Comparison of ENCODE assay signal across 22 cellular contexts in the genomic region with DNA sequence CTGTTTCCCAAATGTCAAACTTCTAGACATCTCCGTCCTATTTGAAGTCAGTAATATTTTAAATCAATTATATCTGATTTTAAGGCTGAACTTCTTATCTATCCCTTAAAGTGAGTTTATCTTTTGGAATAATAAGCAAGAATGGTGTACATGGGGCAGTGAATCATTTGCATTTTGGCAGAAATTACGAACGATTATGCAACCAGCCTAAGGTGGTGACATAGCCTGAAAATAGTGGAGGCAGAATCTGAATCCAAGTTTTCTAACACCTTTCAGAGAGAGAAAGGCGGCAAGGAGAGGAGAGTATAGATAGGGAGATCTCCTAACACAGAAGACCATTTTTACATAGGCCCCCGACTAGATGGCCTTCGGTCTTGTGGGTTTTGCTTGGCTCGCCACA.
"Had no signal": no experiment of that assay in that cellular context is flagged by ENCODE, and none has a peak within 500 bp of the region (broad histone marks: within the 10 kb centered on the region; RNA-seq: fewer than 3 reads in every experiment).

No MANE protein-coding gene starts in this region.

- H3K9me3 Mint-ChIP-seq: activated CD4-positive, alpha-beta T cell treated with anti-CD3 and anti-CD28 coated beads, Interleukin-2, amount 10 ng/mL, durations not matched to agents 24 days and 14 days; central memory CD8-positive, alpha-beta T cell; effector memory CD8-positive, alpha-beta T cell had no signal

- ATAC-seq: activated naive CD4-positive, alpha-beta T cell treated with anti-CD3 and anti-CD28 coated beads, Interleukin-2, amount 50 U/mL, for 72 hours; activated T-cell treated with anti-CD3 and anti-CD28 coated beads, Interleukin-2, amount 50 U/mL, for 72 hours; effector memory CD8-positive, alpha-beta T cell; left colon; lower lobe of right lung had no signal

- H3K4me3 Mint-ChIP-seq: activated CD4-positive, alpha-beta T cell treated with anti-CD3 and anti-CD28 coated beads, Interleukin-2, amount 10 ng/mL, durations not matched to agents 24 days and 14 days; activated T-cell treated with anti-CD3 and anti-CD28 coated beads, Interleukin-2, amount 50 U/mL, for 72 hours; central memory CD8-positive, alpha-beta T cell; effector memory CD8-positive, alpha-beta T cell; nephron progenitor cell; T-helper 2 cell treated with Interferon-gamma antibody and Interleukin-4, amounts not matched to agents 5 μg/mL and 100 μg/mL, for 36 hours had no signal

- H3K27me3 Mint-ChIP-seq: activated CD4-positive, alpha-beta T cell treated with anti-CD3 and anti-CD28 coated beads, Interleukin-2, amount 10 ng/mL, durations not matched to agents 24 days and 14 days; central memory CD8-positive, alpha-beta T cell; effector memory CD8-positive, alpha-beta T cell had no signal

- H3K27ac ChIP-seq: heart left ventricle, lower lobe of right lung, prostate gland, transverse colon had no signal

- H3K4me1 ChIP-seq: lower lobe of right lung, prostate gland, transverse colon had no signal

- H3K27me3 ChIP-seq: heart left ventricle, transverse colon had no signal

- DNase-seq: activated CD4-positive, alpha-beta T cell treated with anti-CD3 and anti-CD28 coated beads, Interleukin-2, amount 10 ng/mL, durations not matched to agents 24 days and 14 days; activated CD4-positive, CD25-positive, alpha-beta regulatory T cell; activated CD8-positive, alpha-beta memory T cell treated with anti-CD3 and anti-CD28 coated beads, Interleukin-2, amount 50 U/mL, for 48 hours; activated gamma-delta T cell; activated T-cell treated with anti-CD3 and anti-CD28 coated beads, Interleukin-2, amount 50 U/mL, for 72 hours; amniotic stem cell; effector memory CD8-positive, alpha-beta T cell; foreskin melanocyte; left colon; lower lobe of right lung; nephron progenitor cell; small intestine; stimulated activated CD4-positive, alpha-beta T cell treated with anti-CD3 and anti-CD28 coated beads, Interleukin-4, amount 100 ng/mL, for 4 hours; stimulated activated CD8-positive, alpha-beta memory T cell treated with anti-CD3 and anti-CD28 coated beads, Interleukin-4, amount 100 ng/mL, for 48 hours; stimulated activated naive CD4-positive, alpha-beta T cell treated with Interleukin-2 at 50 U/mL for 16 hours; SW 1271; transverse colon had no signal

- H3K9me3 ChIP-seq: heart left ventricle, lower lobe of right lung, prostate gland, transverse colon had no signal

- H3K27ac Mint-ChIP-seq: activated CD4-positive, alpha-beta T cell treated with anti-CD3 and anti-CD28 coated beads, Interleukin-2, amount 10 ng/mL, durations not matched to agents 24 days and 14 days; activated T-cell treated with anti-CD3 and anti-CD28 coated beads, Interleukin-2, amount 50 U/mL, for 72 hours; effector memory CD8-positive, alpha-beta T cell; nephron progenitor cell; T-helper 2 cell treated with Interferon-gamma antibody and Interleukin-4, amounts not matched to agents 5 μg/mL and 100 μg/mL, for 36 hours had no signal

- H3K4me3 ChIP-seq: heart left ventricle, lower lobe of right lung, prostate gland, transverse colon had no signal

- H3K36me3 ChIP-seq: prostate gland, transverse colon had no signal
